25 cellular contexts compared by ENCODE assay signal in genomic region chr5:173340451-173340850, GRCh38. TPM values are rescaled to one million over a fixed set of nuclear protein-coding genes. Genes with fewer than 3 reads are reported as not detected.
"Had no signal": no experiment of that assay in that cellular context is flagged by ENCODE, and none has a peak within 500 bp of the region (broad histone marks: within the 10 kb centered on the region; RNA-seq: fewer than 3 reads in every experiment).

No MANE protein-coding gene starts in this region.

- H3K9ac ChIP-seq: neural progenitor cell had no signal

- DNase-seq: colonic mucosa; effector CD8-positive, alpha-beta T cell; endodermal cell; foreskin fibroblast; hypothalamus; immature natural killer cell; kidney glomerular epithelial cell; mesenchymal stem cell; midbrain; naive thymus-derived CD4-positive, alpha-beta T cell; nucleus accumbens; right cardiac atrium; sigmoid colon; stimulated activated CD4-positive, alpha-beta T cell treated with anti-CD3 and anti-CD28 coated beads, Interleukin-2, amount 100 ng/mL, for 24 hours; stimulated activated CD4-positive, alpha-beta T cell treated with anti-CD3 and anti-CD28 coated beads, Interleukin-4, amount 100 ng/mL, for 24 hours; stimulated activated naive CD4-positive, alpha-beta T cell treated with Interleukin-2 at 50 U/mL for 16 hours; stomach; thyroid gland; trophoblast cell had no signal

- ATAC-seq: esophagus mucosa; gastroesophageal sphincter; naive thymus-derived CD4-positive, alpha-beta T cell; stimulated activated effector memory CD8-positive, alpha-beta T cell treated with anti-CD3 and anti-CD28 coated beads, Interleukin-12 subunit alpha, Interleukin-12 subunit beta, amount 100 ng/mL, for 72 hours had no signal

- H3K4me2 ChIP-seq: neural progenitor cell had no signal

- H3K27me3 ChIP-seq: colonic mucosa, neural progenitor cell, sigmoid colon, thyroid gland had no signal

- H3K36me3 ChIP-seq: colonic mucosa, gastroesophageal sphincter, neural progenitor cell, prostate gland, sigmoid colon, stomach, thyroid gland had no signal

- H3K4me1 ChIP-seq: colonic mucosa, gastroesophageal sphincter, prostate gland, sigmoid colon, stomach, thyroid gland had no signal

- H3K27ac ChIP-seq: colonic mucosa, epithelial cell of prostate, gastroesophageal sphincter, neural progenitor cell, prostate gland, sigmoid colon, stomach, thyroid gland had no signal

- H3K4me3 ChIP-seq: colonic mucosa, gastroesophageal sphincter, neural progenitor cell, prostate gland, sigmoid colon, stomach, thyroid gland had no signal

- H3K9me3 ChIP-seq: colonic mucosa, gastroesophageal sphincter, prostate gland, sigmoid colon, stomach, thyroid gland had no signal

RNA-seq across cellular contexts. Expression of gene STC2, which starts 12.2 kb away (rescaled TPM):
- polyA plus RNA-seq: immature natural killer cell; naive thymus-derived CD4-positive, alpha-beta T cell had no signal
